ENCODE assay signal across 19 cellular contexts in the genomic region with DNA sequence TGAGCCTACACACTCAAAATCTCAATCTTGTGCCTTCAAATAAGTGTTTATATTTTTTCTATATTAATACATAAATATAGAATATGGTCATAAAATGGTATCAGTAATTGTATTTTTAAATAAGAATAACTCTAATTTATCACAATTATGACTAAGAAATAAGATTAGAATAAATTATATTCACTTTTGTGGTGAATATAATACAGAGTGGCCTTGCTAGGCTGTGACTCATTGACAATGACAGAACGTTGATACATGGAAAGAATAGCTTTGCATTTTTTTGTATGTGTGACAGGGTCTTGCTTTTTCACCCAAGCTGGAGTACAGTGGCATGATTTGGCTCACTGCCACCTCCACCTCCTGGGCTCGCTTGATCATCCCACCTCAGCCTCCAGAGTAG. TPM values are rescaled to one million over a fixed set of nuclear protein-coding genes. Genes with fewer than 3 reads are reported as not detected.
"Had no signal": no experiment of that assay in that cellular context is flagged by ENCODE, and none has a peak within 500 bp of the region (broad histone marks: within the 10 kb centered on the region; RNA-seq: fewer than 3 reads in every experiment).

No MANE protein-coding gene starts in this region.

- FAIRE-seq: endometrium, keratinocyte had no signal

- DNase-seq: cortex of kidney; effector memory CD8-positive, alpha-beta T cell; gastrocnemius medialis; head of caudate nucleus; left ventricle myocardium superior; lower lobe of right lung; naive thymus-derived CD8-positive, alpha-beta T cell; nephron progenitor cell; sigmoid colon; stimulated activated CD4-positive, alpha-beta T cell treated with anti-CD3 and anti-CD28 coated beads, Interleukin-2, amount 100 ng/mL, for 24 hours; stimulated activated CD4-positive, alpha-beta T cell treated with anti-CD3 and anti-CD28 coated beads, Interleukin-4, amount 100 ng/mL, for 24 hours; stimulated activated naive CD4-positive, alpha-beta T cell treated with Interleukin-2 at 50 U/mL for 16 hours; stomach; thyroid gland had no signal

- H3K4me1 ChIP-seq: gastrocnemius medialis, lower lobe of right lung, prostate gland, right atrium auricular region, sigmoid colon, stomach, thyroid gland had no signal

- ATAC-seq: effector memory CD8-positive, alpha-beta T cell; gastrocnemius medialis; left ventricle myocardium superior; lower lobe of right lung; naive thymus-derived CD8-positive, alpha-beta T cell; stimulated activated effector memory CD8-positive, alpha-beta T cell treated with anti-CD3 and anti-CD28 coated beads, Interleukin-12 subunit alpha, Interleukin-12 subunit beta, amount 100 ng/mL, for 72 hours had no signal

- H3K27ac ChIP-seq: gastrocnemius medialis, lower lobe of right lung, prostate gland, right atrium auricular region, sigmoid colon, stomach, thyroid gland had no signal

- H3K36me3 ChIP-seq: gastrocnemius medialis, lower lobe of right lung, prostate gland, right atrium auricular region, sigmoid colon, stomach, thyroid gland had no signal

- H3K27me3 ChIP-seq: gastrocnemius medialis, right atrium auricular region, sigmoid colon, stomach, thyroid gland had no signal

- H3K9me3 ChIP-seq: gastrocnemius medialis, lower lobe of right lung, prostate gland, right atrium auricular region, sigmoid colon, stomach, thyroid gland had no signal

- H3K4me3 ChIP-seq: gastrocnemius medialis, lower lobe of right lung, prostate gland, right atrium auricular region, sigmoid colon, stomach, thyroid gland had no signal

RNA-seq across cellular contexts. Expression of a gene that starts 47.8 kb away (rescaled TPM):
- total RNA-seq: naive thymus-derived CD8-positive, alpha-beta T cell had no signal
